1 cellular context compared by ENCODE assay signal in genomic region chr1:202625416-202626360, GRCh38.
TF ChIP-seq lines count a peak whose summit lies in the region.

No MANE protein-coding gene starts in this region.

TF ChIP-seq in HEK293, 187 proteins besides CTCF, POLR2A, EP300 and RAD21 (continued from another document):
- TF ChIP-seq ZNF518A (tag by site-specific recombination; conservative IDR thresholded peaks at IDR 0.05; ENCODE audit: low read depth) (no peak), ZNF837 (tag by site-specific recombination; IDR thresholded peaks at IDR 0.05) (no peak), GLI4 (tag by site-specific recombination; IDR thresholded peaks at IDR 0.05) (no peak), SP7 (tag by site-specific recombination; IDR thresholded peaks at IDR 0.05) (no peak), KLF8 (tag by site-specific recombination; IDR thresholded peaks at IDR 0.05) (peak; percentile 36; the same call in 1 of the 2 replicates), ZNF354C (tag by site-specific recombination; IDR thresholded peaks at IDR 0.05; ENCODE audit: borderline replicate concordance, low read depth) (no peak), ZNF654 (tag by site-specific recombination; IDR thresholded peaks at IDR 0.05; ENCODE audit: low read depth) (peak; percentile 53), ZBTB6 (tag by site-specific recombination; IDR thresholded peaks at IDR 0.05) (no peak), KLF16 (tag by site-specific recombination; IDR thresholded peaks at IDR 0.05) (no peak; the same call in 1 of the 2 replicates), ZIC2 (tag by site-specific recombination; IDR thresholded peaks at IDR 0.05) (peak; percentile 95), HIC1 (tag by site-specific recombination; IDR thresholded peaks at IDR 0.05) (0 out of 2 replicates have a peak, but pooled peaks have one; percentile 19)
- TF ChIP-seq, protein P1, sequence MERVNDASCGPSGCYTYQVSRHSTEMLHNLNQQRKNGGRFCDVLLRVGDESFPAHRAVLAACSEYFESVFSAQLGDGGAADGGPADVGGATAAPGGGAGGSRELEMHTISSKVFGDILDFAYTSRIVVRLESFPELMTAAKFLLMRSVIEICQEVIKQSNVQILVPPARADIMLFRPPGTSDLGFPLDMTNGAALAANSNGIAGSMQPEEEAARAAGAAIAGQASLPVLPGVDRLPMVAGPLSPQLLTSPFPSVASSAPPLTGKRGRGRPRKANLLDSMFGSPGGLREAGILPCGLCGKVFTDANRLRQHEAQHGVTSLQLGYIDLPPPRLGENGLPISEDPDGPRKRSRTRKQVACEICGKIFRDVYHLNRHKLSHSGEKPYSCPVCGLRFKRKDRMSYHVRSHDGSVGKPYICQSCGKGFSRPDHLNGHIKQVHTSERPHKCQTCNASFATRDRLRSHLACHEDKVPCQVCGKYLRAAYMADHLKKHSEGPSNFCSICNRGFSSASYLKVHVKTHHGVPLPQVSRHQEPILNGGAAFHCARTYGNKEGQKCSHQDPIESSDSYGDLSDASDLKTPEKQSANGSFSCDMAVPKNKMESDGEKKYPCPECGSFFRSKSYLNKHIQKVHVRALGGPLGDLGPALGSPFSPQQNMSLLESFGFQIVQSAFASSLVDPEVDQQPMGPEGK (tag by site-specific recombination; IDR thresholded peaks at IDR 0.05): peak; percentile 38; the same call in 1 of the 2 replicates
